In genomic region chr15:57422113-57422754, GRCh38 we compare ENCODE assay signal across 11 cellular contexts. TPM values are rescaled to one million over a fixed set of nuclear protein-coding genes. Genes with fewer than 3 reads are reported as not detected.
DNase-seq lines count a peak whose midpoint lies in the region; ATAC-seq and TF ChIP-seq lines count a peak whose summit lies in the region.
"Had no signal": no experiment of that assay in that cellular context is flagged by ENCODE, and none has a peak within 500 bp of the region (broad histone marks: within the 10 kb centered on the region; RNA-seq: fewer than 3 reads in every experiment).

No MANE protein-coding gene starts in this region.

- H3K27me3 ChIP-seq in cardiac muscle cell (no peaks in the 10 kb centered on the region), vagina (no peaks in the 10 kb centered on the region)

- H3K9me3 ChIP-seq in cardiac muscle cell (ENCODE audit: low read depth) (no peaks in the 10 kb centered on the region), vagina (no peaks in the 10 kb centered on the region)

- TF ChIP-seq CTCF in cardiac muscle cell (IDR thresholded peaks at IDR 0.05; ENCODE audit: low read depth, low read length) (no peak), vagina (IDR thresholded peaks at IDR 0.05) (no peak)

- ATAC-seq in left cardiac atrium (no peak), HG03342 (IDR thresholded peaks at IDR 0.05; ENCODE audit: unreplicated experiment) (peak; percentile 74), GM21526 (IDR thresholded peaks at IDR 0.05; ENCODE audit: low FRiP score, unreplicated experiment) (no peak)
- ATAC-seq: natural killer cell treated with Interleukin-12 subunit alpha and Interleukin-12 subunit beta and Interleukin-15 and Interleukin-18, amount 100 ng/mL, for 72 hours had no signal

- no peak for TF ChIP-seq POLR2A in vagina (IDR thresholded peaks at IDR 0.05)

- H3K36me3 Mint-ChIP-seq in T-helper 2 cell treated with Interferon-gamma antibody and Interleukin-4, amounts not matched to agents 5 μg/mL and 100 μg/mL, for 36 hours (ENCODE audit: low read depth) = no peaks in the 10 kb centered on the region
- H3K36me3 Mint-ChIP-seq: natural killer cell treated with Interleukin-12 subunit alpha and Interleukin-12 subunit beta and Interleukin-15 and Interleukin-18, amount 100 ng/mL, for 72 hours had no signal

- no peaks in the 10 kb centered on the region for H3K4me1 Mint-ChIP-seq in T-helper 2 cell treated with Interferon-gamma antibody and Interleukin-4, amounts not matched to agents 5 μg/mL and 100 μg/mL, for 36 hours (ENCODE audit: low read depth)

- DNase-seq in cardiac muscle cell (ENCODE audit: low read depth in 1 of 2, low spot score in 1 of 2) (no peak), left cardiac atrium (no peak), glomerular visceral epithelial cell (ENCODE audit: extremely low spot score) (peak; percentile 75), vagina (ENCODE audit: extremely low spot score in 2 of 2) (no peak), SK-N-DZ (ENCODE audit: low spot score) (no peak)
- DNase-seq in T-helper 2 cell treated with Interferon-gamma antibody and Interleukin-4, amounts not matched to agents 5 μg/mL and 100 μg/mL, for 36 hours (ENCODE audit: low spot score) = no peak
- DNase-seq: amniotic stem cell, NCI-H748 treated with DMSO at 0.1 percent for 48 hours had no signal

- H3K4me3 ChIP-seq in cardiac muscle cell (no peak overlapping the region), vagina (no peak overlapping the region)

- H3K27ac Mint-ChIP-seq in T-helper 2 cell treated with Interferon-gamma antibody and Interleukin-4, amounts not matched to agents 5 μg/mL and 100 μg/mL, for 36 hours = no peak overlapping the region
- H3K27ac Mint-ChIP-seq: natural killer cell treated with Interleukin-12 subunit alpha and Interleukin-12 subunit beta and Interleukin-15 and Interleukin-18, amount 100 ng/mL, for 72 hours had no signal

- no peak overlapping the region for H3K4me3 Mint-ChIP-seq in T-helper 2 cell treated with Interferon-gamma antibody and Interleukin-4, amounts not matched to agents 5 μg/mL and 100 μg/mL, for 36 hours
- H3K4me3 Mint-ChIP-seq: natural killer cell treated with Interleukin-12 subunit alpha and Interleukin-12 subunit beta and Interleukin-15 and Interleukin-18, amount 100 ng/mL, for 72 hours had no signal

- intact Hi-C loops in left cardiac atrium (cut with DNase I) (no loop called here), vagina (cut with DNase I) (no loop called here)

- no peaks in the 10 kb centered on the region for H3K27me3 Mint-ChIP-seq in T-helper 2 cell treated with Interferon-gamma antibody and Interleukin-4, amounts not matched to agents 5 μg/mL and 100 μg/mL, for 36 hours (ENCODE audit: low read depth)

- H3K4me1 ChIP-seq in cardiac muscle cell (ENCODE audit: low read depth) (peaks cover 65% of the 10 kb centered on the region), vagina (peaks cover 32% of the 10 kb centered on the region)

- H3K9me3 Mint-ChIP-seq in T-helper 2 cell treated with Interferon-gamma antibody and Interleukin-4, amounts not matched to agents 5 μg/mL and 100 μg/mL, for 36 hours = no peaks in the 10 kb centered on the region
- H3K9me3 Mint-ChIP-seq: natural killer cell treated with Interleukin-12 subunit alpha and Interleukin-12 subunit beta and Interleukin-15 and Interleukin-18, amount 100 ng/mL, for 72 hours had no signal

- H3K36me3 ChIP-seq in cardiac muscle cell (no peaks in the 10 kb centered on the region), vagina (no peaks in the 10 kb centered on the region)

- peak overlapping the region; percentile 80 for H3K27ac ChIP-seq in cardiac muscle cell
- H3K27ac ChIP-seq in vagina = peak overlapping the region; percentile 46

RNA-seq across cellular contexts. Expression of gene CGNL1, which starts 45.9 kb away (rescaled TPM):
- total RNA-seq in cardiac muscle cell (97.4 and 134 TPM in 2 replicates), left cardiac atrium (10 to 100 TPM; 16.8 to 26.0 TPM), vagina (38.3 TPM)
- polyA plus RNA-seq in cardiac muscle cell = 62.9 and 75.4 TPM in 2 replicates
- polyA plus RNA-seq in SK-N-DZ (2014; cell fraction: cytosol; rRNA removed) = 0.21 and 0.23 TPM in 2 replicates
- polyA plus RNA-seq in SK-N-DZ (2014; cell fraction: nucleus; rRNA removed) = 0.04 and 0.23 TPM in 2 replicates
- total RNA-seq: natural killer cell treated with Interleukin-12 subunit alpha and Interleukin-12 subunit beta and Interleukin-15 and Interleukin-18, amount 100 ng/mL, for 72 hours had no signal
